ENCODE assay signal across 2 cellular contexts in genomic region chr17:32320080-32320479, GRCh38. TPM values are rescaled to one million over a fixed set of nuclear protein-coding genes. Genes with fewer than 3 reads are reported as not detected.
"Had no signal": no experiment of that assay in that cellular context is flagged by ENCODE, and none has a peak within 500 bp of the region (broad histone marks: within the 10 kb centered on the region; RNA-seq: fewer than 3 reads in every experiment).

No MANE protein-coding gene starts in this region.

RNA-seq across cellular contexts. Expression of gene RHBDL3, which starts 54.4 kb away (rescaled TPM):
- total RNA-seq: HT-29 had no signal
- polyA plus RNA-seq: IgD-negative memory B cell had no signal
